In the genomic region with DNA sequence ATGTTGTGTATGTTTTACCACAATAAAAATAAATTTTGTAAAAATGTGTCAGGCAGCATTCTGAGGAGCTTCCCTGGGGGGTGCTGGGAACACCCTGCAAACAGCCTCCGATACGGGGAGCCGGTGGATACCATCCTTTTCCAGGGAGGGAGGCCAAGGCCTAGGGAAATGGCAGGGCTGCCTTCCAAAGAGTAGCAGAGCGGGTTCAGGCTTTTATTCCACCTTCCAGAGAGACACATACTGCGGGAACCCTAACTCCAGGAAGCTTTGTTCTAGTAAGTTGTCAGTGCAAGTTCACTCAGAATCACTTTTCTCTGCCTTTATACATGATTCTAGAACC, we compare ENCODE assay signal across 8 cellular contexts. TPM values are rescaled to one million over a fixed set of nuclear protein-coding genes. Genes with fewer than 3 reads are reported as not detected.
DNase-seq lines count a peak whose midpoint lies in the region; ATAC-seq, FAIRE-seq and TF ChIP-seq lines count a peak whose summit lies in the region.

No MANE protein-coding gene starts in this region.

- H3K36me3 ChIP-seq in mesodermal cell (ENCODE audit: control insufficient read depth, insufficient read depth, low read length) (no peaks in the 10 kb centered on the region), urinary bladder (ENCODE audit: insufficient read depth) (no peaks in the 10 kb centered on the region)

- no peak for TF ChIP-seq RAD21 in A549 (conservative IDR thresholded peaks at IDR 0.05 in 1 of 2, IDR thresholded peaks at IDR 0.05 in 1 of 2)

- H3K4me3 ChIP-seq in A549 (peak overlapping the region; percentile 86), mesodermal cell (ENCODE audit: extremely low read depth, insufficient read depth, low read length, poor library complexity, severe bottlenecking) (peak overlapping the region; percentile 71), urinary bladder (ENCODE audit: low read depth, low read length) (peak overlapping the region; percentile 94)

- CTCF ChIA-PET in A549 (lab: Yijun Ruan, JAX) = interaction anchor here (0.8 to 3.2 kb wide), 18 partner anchors 9 to 452 kb away, joined by 3 to 29 read pairs (median 6); a partner anchor contains a TSS

- FAIRE-seq in A549 (lab: Jason Lieb, UNC) = no peak

- H3K27ac ChIP-seq in A549 (peak overlapping the region; percentile 93 to 97), mesodermal cell (ENCODE audit: low read depth, low read length, severe bottlenecking) (peak overlapping the region; percentile 99), urinary bladder (ENCODE audit: low read depth) (peak overlapping the region; percentile 98)

- peaks cover 15% of the 10 kb centered on the region for H3K36me3 Mint-ChIP-seq in dendritic cell treated with granulocyte-macrophage colony-stimulating factor and Interleukin-4, amounts not matched to agents 40 ng/mL and 50 ng/mL, for 4 days (ENCODE audit: low read depth)

- DNase-seq in A549 (ENCODE audit: low read depth in 1 of 2, low spot score in 1 of 2) (peak in 1 of 2 experiments; percentile 42), G401 (ENCODE audit: low spot score) (peak; percentile 63), RKO (ENCODE audit: low spot score) (peak; percentile 56)
- no peak for DNase-seq in stimulated activated naive CD4-positive, alpha-beta T cell treated with Interleukin-2 at 50 U/mL for 16 hours (lab: John Stamatoyannopoulos, UW)

- intact Hi-C loops in dendritic cell treated with granulocyte-macrophage colony-stimulating factor and Interleukin-4, amounts not matched to agents 40 ng/mL and 50 ng/mL, for 4 days (cut with micrococcal nuclease) = loop anchor here (5.0 to 10.0 kb wide), 2 partner anchors 34 to 132 kb away; a partner anchor contains a TSS

- no peaks in the 10 kb centered on the region for H3K27me3 Mint-ChIP-seq in dendritic cell treated with granulocyte-macrophage colony-stimulating factor and Interleukin-4, amounts not matched to agents 40 ng/mL and 50 ng/mL, for 4 days

- in situ Hi-C loops in G401 (cut with HindIII; ENCODE audit: low sequenced_read_pairs) = no loop called here

- peak overlapping the region; percentile 86 for H3K4me2 ChIP-seq in A549

- TF ChIP-seq CTCF in A549 (IDR thresholded peaks at IDR 0.05) = no peak

- POLR2A ChIA-PET in A549 (lab: Yijun Ruan, JAX) = interaction anchor here (1.1 to 2.2 kb wide), 8 partner anchors 10 to 146 kb away, joined by 3 to 24 read pairs (median 8); no protein-coding TSS in a partner anchor

- H3K9me3 ChIP-seq in A549 = no peaks in the 10 kb centered on the region
- H3K9me3 ChIP-seq in mesodermal cell (ENCODE audit: control insufficient read depth, low read length) = no peaks in the 10 kb centered on the region

- H3K9me3 Mint-ChIP-seq in dendritic cell treated with granulocyte-macrophage colony-stimulating factor and Interleukin-4, amounts not matched to agents 40 ng/mL and 50 ng/mL, for 4 days = no peaks in the 10 kb centered on the region

- TF ChIP-seq POLR2A in A549 (IDR thresholded peaks at IDR 0.05; ENCODE audit: low read length) = no peak

- 19% methylated on average over 5 of the region's 5 CpGs for WGBS in A549 (ENCODE audit: missing lambda C conversion rate)
- WGBS in mesodermal cell (ENCODE audit: insufficient coverage in 2 of 2), 2 experiments = 17 to 48% methylated on average over 3 to 4 of the region's 5 CpGs
- WGBS in urinary bladder = 11% methylated on average over 5 of the region's 5 CpGs

- H3K4me1 Mint-ChIP-seq in dendritic cell treated with granulocyte-macrophage colony-stimulating factor and Interleukin-4, amounts not matched to agents 40 ng/mL and 50 ng/mL, for 4 days (ENCODE audit: low read depth) = peaks cover 34% of the 10 kb centered on the region

- peak; percentile 22 to 44; a peak in 3 of 6 replicates for ATAC-seq in A549
- ATAC-seq in GM21576 (IDR thresholded peaks at IDR 0.05; ENCODE audit: unreplicated experiment) = no peak

- H3K4me3 Mint-ChIP-seq in dendritic cell treated with granulocyte-macrophage colony-stimulating factor and Interleukin-4, amounts not matched to agents 40 ng/mL and 50 ng/mL, for 4 days = peak overlapping the region; percentile 89

- H3K4me1 ChIP-seq in A549 = peaks cover 20% of the 10 kb centered on the region
- H3K4me1 ChIP-seq in mesodermal cell (ENCODE audit: control insufficient read depth, insufficient read depth, low read length, poor library complexity, severe bottlenecking) = no peaks in the 10 kb centered on the region
- H3K4me1 ChIP-seq in urinary bladder (ENCODE audit: insufficient read depth) = no peaks in the 10 kb centered on the region

- H3K27ac Mint-ChIP-seq in dendritic cell treated with granulocyte-macrophage colony-stimulating factor and Interleukin-4, amounts not matched to agents 40 ng/mL and 50 ng/mL, for 4 days = peak overlapping the region; percentile 100

- no peak for TF ChIP-seq EP300 in A549 (IDR thresholded peaks at IDR 0.05)

TF ChIP-seq in A549, 52 proteins besides CTCF, POLR2A, EP300 and RAD21:
- TF ChIP-seq HOXA7 (CRISPR knock-in tag; IDR thresholded peaks at IDR 0.05) (peak; percentile 19; the same call in 1 of the 2 replicates), SREBF2 (IDR thresholded peaks at IDR 0.05) (no peak), FOSB (CRISPR knock-in tag; IDR thresholded peaks at IDR 0.05) (0 out of 2 replicates have a peak, but pooled peaks have one; percentile 25), HOXB5 (CRISPR knock-in tag; IDR thresholded peaks at IDR 0.05) (no peak), CEBPB (IDR thresholded peaks at IDR 0.05) (no peak), RCOR1 (IDR thresholded peaks at IDR 0.05; ENCODE audit: low read depth, low read length) (no peak)
- TF ChIP-seq, protein P1, sequence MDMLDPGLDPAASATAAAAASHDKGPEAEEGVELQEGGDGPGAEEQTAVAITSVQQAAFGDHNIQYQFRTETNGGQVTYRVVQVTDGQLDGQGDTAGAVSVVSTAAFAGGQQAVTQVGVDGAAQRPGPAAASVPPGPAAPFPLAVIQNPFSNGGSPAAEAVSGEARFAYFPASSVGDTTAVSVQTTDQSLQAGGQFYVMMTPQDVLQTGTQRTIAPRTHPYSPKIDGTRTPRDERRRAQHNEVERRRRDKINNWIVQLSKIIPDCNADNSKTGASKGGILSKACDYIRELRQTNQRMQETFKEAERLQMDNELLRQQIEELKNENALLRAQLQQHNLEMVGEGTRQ (IDR thresholded peaks at IDR 0.05) = no peak

RNA-seq across cellular contexts. Expression of a gene that starts 0.9 kb away (rescaled TPM):
- 33.0 and 33.5 TPM in 2 replicates for polyA plus RNA-seq in A549 (2011; rRNA removed)
- 8.6 and 10.6 TPM in 2 replicates for polyA plus RNA-seq in A549 (2012; cell fraction: cytosol; rRNA removed)
- polyA plus RNA-seq in A549 (2012; cell fraction: nucleus; rRNA removed) = 9.4 and 12.5 TPM in 2 replicates
- 14.0 to 14.4 TPM (median 14.3 TPM) in 3 replicates for polyA plus RNA-seq in A549 (2017; fragmentation: RNase III; extraction: RNeasy Plus Mini Kit Qiagen cat#74134 plus additional on column Dnase treatment)
- polyA minus RNA-seq in A549 (2011; rRNA and poly(A)+ RNA removed) = 61.5 and 62.0 TPM in 2 replicates
- 57.6 and 114 TPM in 2 replicates for total RNA-seq in G401 (2014; rRNA removed; shearing (Covaris generic))
- polyA plus RNA-seq in mesodermal cell (2013, experiment 1 of 2) = 27.2 TPM
- 29.2 TPM for polyA plus RNA-seq in mesodermal cell (2013, experiment 2 of 2)
- 42.8 TPM for total RNA-seq in urinary bladder
- polyA plus RNA-seq in urinary bladder = 15.4 TPM
